ENCODE assay signal across 8 cellular contexts in the genomic region with DNA sequence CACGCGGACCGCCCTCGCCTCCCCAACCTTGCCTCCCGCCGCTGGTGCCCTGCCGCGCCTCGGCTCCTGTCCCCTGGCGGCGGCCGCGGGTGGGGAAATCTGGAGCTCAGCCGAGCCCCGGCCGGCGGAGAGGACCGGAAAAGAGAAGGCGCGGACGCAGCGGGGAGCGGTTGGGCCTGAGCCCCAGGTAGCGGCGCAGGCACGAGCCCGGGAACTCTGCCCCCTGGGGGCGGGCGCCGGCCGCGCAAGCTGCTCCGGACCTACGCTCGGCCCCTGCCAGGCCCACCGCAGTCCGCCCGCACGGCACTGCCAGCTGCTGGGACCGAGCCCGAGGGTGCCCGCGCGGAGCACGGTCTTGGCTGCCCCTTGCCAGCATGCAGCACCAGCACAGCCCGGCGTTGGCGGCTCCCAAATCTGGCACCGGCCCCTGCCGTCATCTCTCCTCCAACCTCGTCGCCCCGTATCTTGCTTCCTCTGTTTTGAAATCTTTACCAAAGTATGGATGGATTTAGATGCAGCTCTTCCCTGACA. TPM values are rescaled to one million over a fixed set of nuclear protein-coding genes. Genes with fewer than 3 reads are reported as not detected.
A peak's percentile ranks its signal among the peaks of the same experiment; 100 is the strongest.
DNase-seq lines count a peak whose midpoint lies in the region; ATAC-seq and TF ChIP-seq lines count a peak whose summit lies in the region.

A gene with protein sequence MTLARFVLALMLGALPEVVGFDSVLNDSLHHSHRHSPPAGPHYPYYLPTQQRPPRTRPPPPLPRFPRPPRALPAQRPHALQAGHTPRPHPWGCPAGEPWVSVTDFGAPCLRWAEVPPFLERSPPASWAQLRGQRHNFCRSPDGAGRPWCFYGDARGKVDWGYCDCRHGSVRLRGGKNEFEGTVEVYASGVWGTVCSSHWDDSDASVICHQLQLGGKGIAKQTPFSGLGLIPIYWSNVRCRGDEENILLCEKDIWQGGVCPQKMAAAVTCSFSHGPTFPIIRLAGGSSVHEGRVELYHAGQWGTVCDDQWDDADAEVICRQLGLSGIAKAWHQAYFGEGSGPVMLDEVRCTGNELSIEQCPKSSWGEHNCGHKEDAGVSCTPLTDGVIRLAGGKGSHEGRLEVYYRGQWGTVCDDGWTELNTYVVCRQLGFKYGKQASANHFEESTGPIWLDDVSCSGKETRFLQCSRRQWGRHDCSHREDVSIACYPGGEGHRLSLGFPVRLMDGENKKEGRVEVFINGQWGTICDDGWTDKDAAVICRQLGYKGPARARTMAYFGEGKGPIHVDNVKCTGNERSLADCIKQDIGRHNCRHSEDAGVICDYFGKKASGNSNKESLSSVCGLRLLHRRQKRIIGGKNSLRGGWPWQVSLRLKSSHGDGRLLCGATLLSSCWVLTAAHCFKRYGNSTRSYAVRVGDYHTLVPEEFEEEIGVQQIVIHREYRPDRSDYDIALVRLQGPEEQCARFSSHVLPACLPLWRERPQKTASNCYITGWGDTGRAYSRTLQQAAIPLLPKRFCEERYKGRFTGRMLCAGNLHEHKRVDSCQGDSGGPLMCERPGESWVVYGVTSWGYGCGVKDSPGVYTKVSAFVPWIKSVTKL (minus strand): TSS at position 161 of the 531 bp plus-strand sequence. CDS start 283 bp downstream, outside the sequence.

- H3K36me3 ChIP-seq in HUES64 (ENCODE audit: insufficient read depth, low read length) = no peaks in the 10 kb centered on the region
- H3K36me3 ChIP-seq in right atrium auricular region = no peaks in the 10 kb centered on the region

- peak within 1 kb of the TSS; percentile 69 for H3K4me3 ChIP-seq in HUES64 (ENCODE audit: low read length)
- H3K4me3 ChIP-seq in right atrium auricular region = peak within 1 kb of the TSS; percentile 23 to 48
- peak within 1 kb of the TSS; percentile 58 for H3K4me3 ChIP-seq in retinal pigment epithelial cell (ENCODE audit: low read length)

- TF ChIP-seq CTCF in right atrium auricular region (IDR thresholded peaks at IDR 0.05) (peak; percentile 65 to 79), retinal pigment epithelial cell (conservative IDR thresholded peaks at IDR 0.05; ENCODE audit: low read depth, low read length) (peak; percentile 71)

- no peaks in the 10 kb centered on the region for H3K36me3 Mint-ChIP-seq in activated naive CD8-positive, alpha-beta T cell treated with anti-CD3 and anti-CD28 coated beads, Interleukin-2, amount 50 U/mL, for 24 hours (ENCODE audit: low read depth)

- H3K9me3 ChIP-seq in HUES64 (ENCODE audit: insufficient read depth, low read depth, low read length) (no peaks in the 10 kb centered on the region), right atrium auricular region (no peaks in the 10 kb centered on the region)

- H3K27ac Mint-ChIP-seq in activated naive CD8-positive, alpha-beta T cell treated with anti-CD3 and anti-CD28 coated beads, Interleukin-2, amount 50 U/mL, for 24 hours = peak within 1 kb of the TSS; percentile 35

- H3K27me3 ChIP-seq in HUES64 (ENCODE audit: insufficient read depth, low read length) (peaks cover 46% of the 10 kb centered on the region), right atrium auricular region (peaks cover 6 to 11% of the 10 kb centered on the region in 2 donors)

- peak within 1 kb of the TSS; percentile 71 for H3K4me3 Mint-ChIP-seq in activated naive CD8-positive, alpha-beta T cell treated with anti-CD3 and anti-CD28 coated beads, Interleukin-2, amount 50 U/mL, for 24 hours

- 0 out of 2 replicates have a peak, but pooled peaks cover 4% of the 10 kb centered on the region for H3K4me1 ChIP-seq in HUES64 (ENCODE audit: insufficient read depth, low read length)
- peaks cover 0 to 13% of the 10 kb centered on the region in 2 donors for H3K4me1 ChIP-seq in right atrium auricular region

- peak; percentile 88 for DNase-seq in ELR (ENCODE audit: low read depth)
- DNase-seq in activated naive CD8-positive, alpha-beta T cell treated with anti-CD3 and anti-CD28 coated beads, Interleukin-2, amount 50 U/mL, for 24 hours = peak; percentile 78
- no peak for DNase-seq in right atrium auricular region (ENCODE audit: low spot score)
- DNase-seq in retinal pigment epithelial cell (ENCODE audit: low read depth) = no peak
- no peak for DNase-seq in NCI-H2171 (lab: John Stamatoyannopoulos, UW)

- peaks cover 66% of the 10 kb centered on the region for H3K27me3 Mint-ChIP-seq in activated naive CD8-positive, alpha-beta T cell treated with anti-CD3 and anti-CD28 coated beads, Interleukin-2, amount 50 U/mL, for 24 hours

- ATAC-seq in GM21619 (IDR thresholded peaks at IDR 0.05; ENCODE audit: unreplicated experiment) = peak; percentile 98
- ATAC-seq in SK-N-SH treated with all-trans-retinoic acid at 6 μM for 48 hours = peak; percentile 96
- peak; percentile 91 for ATAC-seq in activated naive CD8-positive, alpha-beta T cell treated with anti-CD3 and anti-CD28 coated beads, Interleukin-2, amount 50 U/mL, for 24 hours

- H3K9ac ChIP-seq in HUES64 (ENCODE audit: low read depth, low read length) = peak within 1 kb of the TSS; percentile 53

- no peaks in the 10 kb centered on the region for H3K9me3 Mint-ChIP-seq in activated naive CD8-positive, alpha-beta T cell treated with anti-CD3 and anti-CD28 coated beads, Interleukin-2, amount 50 U/mL, for 24 hours

- peaks cover 17% of the 10 kb centered on the region for H3K4me1 Mint-ChIP-seq in activated naive CD8-positive, alpha-beta T cell treated with anti-CD3 and anti-CD28 coated beads, Interleukin-2, amount 50 U/mL, for 24 hours

- H3K27ac ChIP-seq in HUES64 (ENCODE audit: low read depth, low read length) (no peak within 1 kb of the TSS), right atrium auricular region (no peak within 1 kb of the TSS)

- WGBS in HUES64 = under 1% methylated on average over 53 of the region's 53 CpGs

TF ChIP-seq in SK-N-SH treated with all-trans-retinoic acid at 6 μM for 48 hours, 23 proteins besides CTCF, POLR2A, EP300 and RAD21:
- TF ChIP-seq, protein P1, sequence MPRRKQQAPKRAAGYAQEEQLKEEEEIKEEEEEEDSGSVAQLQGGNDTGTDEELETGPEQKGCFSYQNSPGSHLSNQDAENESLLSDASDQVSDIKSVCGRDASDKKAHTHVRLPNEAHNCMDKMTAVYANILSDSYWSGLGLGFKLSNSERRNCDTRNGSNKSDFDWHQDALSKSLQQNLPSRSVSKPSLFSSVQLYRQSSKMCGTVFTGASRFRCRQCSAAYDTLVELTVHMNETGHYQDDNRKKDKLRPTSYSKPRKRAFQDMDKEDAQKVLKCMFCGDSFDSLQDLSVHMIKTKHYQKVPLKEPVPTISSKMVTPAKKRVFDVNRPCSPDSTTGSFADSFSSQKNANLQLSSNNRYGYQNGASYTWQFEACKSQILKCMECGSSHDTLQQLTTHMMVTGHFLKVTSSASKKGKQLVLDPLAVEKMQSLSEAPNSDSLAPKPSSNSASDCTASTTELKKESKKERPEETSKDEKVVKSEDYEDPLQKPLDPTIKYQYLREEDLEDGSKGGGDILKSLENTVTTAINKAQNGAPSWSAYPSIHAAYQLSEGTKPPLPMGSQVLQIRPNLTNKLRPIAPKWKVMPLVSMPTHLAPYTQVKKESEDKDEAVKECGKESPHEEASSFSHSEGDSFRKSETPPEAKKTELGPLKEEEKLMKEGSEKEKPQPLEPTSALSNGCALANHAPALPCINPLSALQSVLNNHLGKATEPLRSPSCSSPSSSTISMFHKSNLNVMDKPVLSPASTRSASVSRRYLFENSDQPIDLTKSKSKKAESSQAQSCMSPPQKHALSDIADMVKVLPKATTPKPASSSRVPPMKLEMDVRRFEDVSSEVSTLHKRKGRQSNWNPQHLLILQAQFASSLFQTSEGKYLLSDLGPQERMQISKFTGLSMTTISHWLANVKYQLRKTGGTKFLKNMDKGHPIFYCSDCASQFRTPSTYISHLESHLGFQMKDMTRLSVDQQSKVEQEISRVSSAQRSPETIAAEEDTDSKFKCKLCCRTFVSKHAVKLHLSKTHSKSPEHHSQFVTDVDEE (CRISPR knock-in tag; IDR thresholded peaks at IDR 0.05) = 0 out of 2 replicates have a peak, but pooled peaks have one; percentile 53
- no peak for TF ChIP-seq SNAI2 (CRISPR knock-in tag; IDR thresholded peaks at IDR 0.05)

RNA-seq across cellular contexts. Expression of the gene that starts here (rescaled TPM):
- polyA plus RNA-seq in HUES64 (2013, experiment 1 of 2) = 2.7 TPM
- polyA plus RNA-seq in HUES64 (2013, experiment 2 of 2) = 3.2 TPM
- total RNA-seq in right atrium auricular region = under 1 TPM in 1 of 2 donors, not detected in 1; 0.12 TPM

Comparison
In these comparisons a context has a peak if more than half of its experiments do, and no peak if none do; other contexts are left out.
1. DNase-seq: peak in ELR (single experiment) and activated naive CD8-positive, alpha-beta T cell treated with anti-CD3 and anti-CD28 coated beads, Interleukin-2, amount 50 U/mL, for 24 hours (single experiment); none in right atrium auricular region (single experiment), retinal pigment epithelial cell (single experiment) and NCI-H2171 (single experiment).
2. Peak in every context shown above with its lines, with median percentiles within 50 percentile points of each other: ATAC-seq and H3K4me3 ChIP-seq.